Comparison of ENCODE assay signal across 16 cellular contexts in genomic region chr1:26016944-26017545, GRCh38. TPM values are rescaled to one million over a fixed set of nuclear protein-coding genes. Genes with fewer than 3 reads are reported as not detected.
DNase-seq lines count a peak whose midpoint lies in the region; ATAC-seq, FAIRE-seq and TF ChIP-seq lines count a peak whose summit lies in the region.
"Had no signal": no experiment of that assay in that cellular context is flagged by ENCODE, and none has a peak within 500 bp of the region (broad histone marks: within the 10 kb centered on the region; RNA-seq: fewer than 3 reads in every experiment).

No MANE protein-coding gene starts in this region.

- no peak for TF ChIP-seq RAD21 in HepG2 (CRISPR knock-in tag; IDR thresholded peaks at IDR 0.05)

- H3K9me3 ChIP-seq in HepG2 (ENCODE audit: low read length) = no peaks in the 10 kb centered on the region
- no peaks in the 10 kb centered on the region for H3K9me3 ChIP-seq in right lobe of liver
- no peaks in the 10 kb centered on the region for H3K9me3 ChIP-seq in WERI-Rb-1 (ENCODE audit: severe bottlenecking)
- no peaks in the 10 kb centered on the region for H3K9me3 ChIP-seq in iPS-20b (ENCODE audit: insufficient read depth, low read depth, low read length)
- no peaks in the 10 kb centered on the region for H3K9me3 ChIP-seq in upper lobe of right lung

- no peak overlapping the region for H3K27ac Mint-ChIP-seq in activated naive CD4-positive, alpha-beta T cell treated with anti-CD3 and anti-CD28 coated beads, Interleukin-2, amount 10 ng/mL, durations not matched to agents 7 days and 5 days
- H3K27ac Mint-ChIP-seq in chondrocyte (ENCODE audit: unreplicated experiment) = no peak overlapping the region
- H3K27ac Mint-ChIP-seq: activated T-helper 1 cell treated with anti-CD3 and anti-CD28 coated beads, Interleukin-12 subunit alpha, Interleukin-12 subunit beta, Interleukin-2, Interleukin-4 antibody, amounts not matched to agents 30 ng/mL and 10 ng/mL and 1 ng/mL, durations not matched to agents 14 hours and 24 hours and 36 hours; IgD-negative memory B cell; mesothelial cell of epicardium had no signal

- CTCF ChIA-PET in HepG2 (lab: Yijun Ruan, JAX; ENCODE audit: low intra/inter-chr PET ratio, low total read pairs) = no interaction called here
- CTCF ChIA-PET in activated naive CD4-positive, alpha-beta T cell treated with anti-CD3 and anti-CD28 coated beads, Interleukin-2, amount 10 ng/mL, durations not matched to agents 7 days and 5 days (lab: Charles Lee) = no interaction called here

- no peaks in the 10 kb centered on the region for H3K9me3 Mint-ChIP-seq in activated naive CD4-positive, alpha-beta T cell treated with anti-CD3 and anti-CD28 coated beads, Interleukin-2, amount 10 ng/mL, durations not matched to agents 7 days and 5 days
- no peaks in the 10 kb centered on the region for H3K9me3 Mint-ChIP-seq in chondrocyte (ENCODE audit: low read depth)
- H3K9me3 Mint-ChIP-seq: activated T-helper 1 cell treated with anti-CD3 and anti-CD28 coated beads, Interleukin-12 subunit alpha, Interleukin-12 subunit beta, Interleukin-2, Interleukin-4 antibody, amounts not matched to agents 30 ng/mL and 10 ng/mL and 1 ng/mL, durations not matched to agents 14 hours and 24 hours and 36 hours; IgD-negative memory B cell; mesothelial cell of epicardium had no signal

- TF ChIP-seq EP300 in HepG2 (IDR thresholded peaks at IDR 0.05; ENCODE audit: low read depth in 2 of 2, low read length in 2 of 2) (no peak), HepG2 (CRISPR knock-in tag; IDR thresholded peaks at IDR 0.05; ENCODE audit: borderline replicate concordance) (no peak)

- no peaks in the 10 kb centered on the region for H3K36me3 ChIP-seq in HepG2 (replicated peaks in 1 of 2; ENCODE audit: control insufficient read depth in 1 of 2, insufficient read depth in 2 of 2, low read length in 2 of 2)
- no peaks in the 10 kb centered on the region for H3K36me3 ChIP-seq in right lobe of liver
- no peaks in the 10 kb centered on the region for H3K36me3 ChIP-seq in WERI-Rb-1
- H3K36me3 ChIP-seq in iPS-20b (ENCODE audit: insufficient read depth, low read depth, low read length) = no peaks in the 10 kb centered on the region
- H3K36me3 ChIP-seq in upper lobe of right lung = no peaks in the 10 kb centered on the region

- no TSS peak for BruUV-seq in HepG2 (replicated peaks; lab: Mats Ljungman, UMichigan)

- no peak overlapping the region for H3K4me3 Mint-ChIP-seq in activated naive CD4-positive, alpha-beta T cell treated with anti-CD3 and anti-CD28 coated beads, Interleukin-2, amount 10 ng/mL, durations not matched to agents 7 days and 5 days
- H3K4me3 Mint-ChIP-seq in chondrocyte (ENCODE audit: unreplicated experiment) = no peak overlapping the region
- H3K4me3 Mint-ChIP-seq: activated T-helper 1 cell treated with anti-CD3 and anti-CD28 coated beads, Interleukin-12 subunit alpha, Interleukin-12 subunit beta, Interleukin-2, Interleukin-4 antibody, amounts not matched to agents 30 ng/mL and 10 ng/mL and 1 ng/mL, durations not matched to agents 14 hours and 24 hours and 36 hours; IgD-negative memory B cell; mesothelial cell of epicardium had no signal

- peaks cover 46% of the 10 kb centered on the region for H3K27me3 Mint-ChIP-seq in activated naive CD4-positive, alpha-beta T cell treated with anti-CD3 and anti-CD28 coated beads, Interleukin-2, amount 10 ng/mL, durations not matched to agents 7 days and 5 days
- H3K27me3 Mint-ChIP-seq in chondrocyte (ENCODE audit: low read depth) = no peaks in the 10 kb centered on the region

- no peaks in the 10 kb centered on the region for H3K79me2 ChIP-seq in HepG2 (ENCODE audit: insufficient read depth, low read length)

- H3K27me3 ChIP-seq in HepG2 (ENCODE audit: control insufficient read depth in 1 of 2, insufficient read depth in 2 of 2, low read length in 2 of 2) (peaks cover 8 to 20% of the 10 kb centered on the region in 2 experiments), right lobe of liver (no peaks in the 10 kb centered on the region), WERI-Rb-1 (ENCODE audit: insufficient read depth, low read depth, severe bottlenecking) (no peaks in the 10 kb centered on the region), iPS-20b (ENCODE audit: insufficient read depth, low read length) (no peaks in the 10 kb centered on the region), upper lobe of right lung (no peaks in the 10 kb centered on the region)

- POLR2A ChIA-PET in HepG2 (lab: Yijun Ruan, JAX) = no interaction called here

- DNase-seq in HepG2 (ENCODE audit: low spot score) (no peak), right lobe of liver (no peak), WERI-Rb-1 (no peak), upper lobe of right lung (no peak), NCI-H69 (lab: John Stamatoyannopoulos, UW) (no peak), chondrocyte (ENCODE audit: low spot score) (no peak)
- no peak for DNase-seq in activated naive CD4-positive, alpha-beta T cell treated with anti-CD3 and anti-CD28 coated beads, Interleukin-2, amount 10 ng/mL, durations not matched to agents 7 days and 5 days
- DNase-seq: substantia nigra had no signal

- no peaks in the 10 kb centered on the region for H4K20me1 ChIP-seq in HepG2 (ENCODE audit: insufficient read depth, low read length)

- ATAC-seq in HepG2 = no peak
- ATAC-seq in right lobe of liver = no peak
- peak; percentile 69 for ATAC-seq in upper lobe of right lung
- ATAC-seq: esophagus mucosa had no signal

- H3K9ac ChIP-seq in HepG2 (ENCODE audit: insufficient read depth, low read depth, low read length) (no peak overlapping the region), iPS-20b (ENCODE audit: low read depth, low read length) (0 out of 2 replicates have a peak overlapping the region, but pooled peaks have one; percentile 21)

- H3K4me1 ChIP-seq in HepG2 (ENCODE audit: insufficient read depth, low read length) (peaks cover 77% of the 10 kb centered on the region), right lobe of liver (no peaks in the 10 kb centered on the region), iPS-20b (ENCODE audit: insufficient read depth, low read length) (no peaks in the 10 kb centered on the region), upper lobe of right lung (peaks cover 22% of the 10 kb centered on the region)

- H3K27ac ChIP-seq in HepG2 (ENCODE audit: extremely low read length, insufficient read depth, low read length) (no peak overlapping the region), right lobe of liver (no peak overlapping the region), WERI-Rb-1 (peak overlapping the region; percentile 95), iPS-20b (ENCODE audit: low read length) (no peak overlapping the region), upper lobe of right lung (no peak overlapping the region)
- H3K27ac ChIP-seq: VCaP had no signal

- WGBS in HepG2 (ENCODE audit: low lambda C conversion rate) = 5% methylated on average over 3 of the region's 6 CpGs
- 66% methylated on average over 3 of the region's 6 CpGs for WGBS in right lobe of liver (ENCODE audit: insufficient coverage, low coverage, low lambda C conversion rate, missing lambda C conversion rate)

- FAIRE-seq in HepG2 (lab: Jason Lieb, UNC) = no peak
- FAIRE-seq: GM18507 had no signal

- no peak for TF ChIP-seq CTCF in HepG2 (CRISPR knock-in tag; IDR thresholded peaks at IDR 0.05)
- no peak for TF ChIP-seq CTCF in right lobe of liver (IDR thresholded peaks at IDR 0.05)
- TF ChIP-seq CTCF in WERI-Rb-1 (IDR thresholded peaks at IDR 0.05; ENCODE audit: low read depth, low read length) = no peak
- no peak for TF ChIP-seq CTCF in upper lobe of right lung (IDR thresholded peaks at IDR 0.05)
- TF ChIP-seq CTCF in chondrocyte (IDR thresholded peaks at IDR 0.05) = no peak

- H2AFZ ChIP-seq in HepG2 (ENCODE audit: low read length) = no peak overlapping the region

- H3K36me3 Mint-ChIP-seq in activated naive CD4-positive, alpha-beta T cell treated with anti-CD3 and anti-CD28 coated beads, Interleukin-2, amount 10 ng/mL, durations not matched to agents 7 days and 5 days = no peaks in the 10 kb centered on the region
- H3K36me3 Mint-ChIP-seq in chondrocyte (ENCODE audit: low read depth) = no peaks in the 10 kb centered on the region
- H3K36me3 Mint-ChIP-seq: mesothelial cell of epicardium had no signal

- in situ Hi-C loops in HepG2 (cut with HindIII; ENCODE audit: extremely low pct_ligation_motif_present, low pct_unique_long_range_greater_than_20kb) = no loop called here

- intact Hi-C loops in HepG2 (cut with micrococcal nuclease; ENCODE audit: unreplicated experiment) = no loop called here
- intact Hi-C loops in right lobe of liver (cut with DNase I) = no loop called here
- intact Hi-C loops in upper lobe of right lung (cut with DNase I) = no loop called here

- no peak overlapping the region for H3K4me2 ChIP-seq in HepG2 (ENCODE audit: low read depth, low read length)

- TF ChIP-seq POLR2A in HepG2 (IDR thresholded peaks at IDR 0.05; ENCODE audit: insufficient read depth in 1 of 2, low read depth in 2 of 2, low read length in 2 of 2) = no peak
- TF ChIP-seq POLR2A in right lobe of liver (IDR thresholded peaks at IDR 0.05) = no peak

- H3K4me1 Mint-ChIP-seq in activated naive CD4-positive, alpha-beta T cell treated with anti-CD3 and anti-CD28 coated beads, Interleukin-2, amount 10 ng/mL, durations not matched to agents 7 days and 5 days = peaks cover 10% of the 10 kb centered on the region
- H3K4me1 Mint-ChIP-seq in chondrocyte (ENCODE audit: low read depth) = peaks cover 53% of the 10 kb centered on the region

- H3K4me3 ChIP-seq in HepG2 (replicated peaks in 1 of 3; ENCODE audit: insufficient read depth in 1 of 3, low read depth in 2 of 3, low read length in 3 of 3) (no peak overlapping the region), right lobe of liver (no peak overlapping the region), WERI-Rb-1 (ENCODE audit: low read depth, low read length) (peak overlapping the region; percentile 30), iPS-20b (ENCODE audit: low read length) (no peak overlapping the region), upper lobe of right lung (no peak overlapping the region)

RNA-seq across cellular contexts. Expression of gene EXTL1, which starts 4.5 kb away (rescaled TPM):
- total RNA-seq in HepG2 (2016; rRNA removed; fragmentation: Illumina TruSeq; extraction: Trizol) = 0.28 and 0.35 TPM in 2 replicates
- 0.09 and 0.20 TPM in 2 replicates for total RNA-seq in HepG2 (2016; cell fraction: cytosol; rRNA removed; fragmentation: Illumina TruSeq; extraction: Trizol; ENCODE audit: low read depth)
- 0.19 and 0.52 TPM in 2 replicates for total RNA-seq in HepG2 (2016; cell fraction: insoluble cytoplasmic fraction; rRNA removed; fragmentation: Illumina TruSeq; extraction: Trizol)
- total RNA-seq in HepG2 (2016; cell fraction: membrane; rRNA removed; fragmentation: Illumina TruSeq; extraction: Trizol) = 0.19 and 0.48 TPM in 2 replicates
- total RNA-seq in HepG2 (2016; cell fraction: nucleus; rRNA removed; fragmentation: Illumina TruSeq; extraction: Trizol) = 0.69 and 0.78 TPM in 2 replicates
- 1.0 and 1.5 TPM in 2 replicates for polyA plus RNA-seq in HepG2 (2011; rRNA removed)
- 0.60 and 0.75 TPM in 2 replicates for polyA plus RNA-seq in HepG2 (2011; cell fraction: cytosol; rRNA removed)
- polyA plus RNA-seq in HepG2 (2011; cell fraction: nucleus; rRNA removed) = 4.9 and 5.4 TPM in 2 replicates
- polyA plus RNA-seq in HepG2 (2012) = 0.87 and 1.2 TPM in 2 replicates
- 0.07 and 0.11 TPM in 2 replicates for polyA plus RNA-seq in HepG2 (2016; cell fraction: cytosol; fragmentation: Illumina TruSeq; extraction: Trizol; ENCODE audit: low read depth)
- polyA plus RNA-seq in HepG2 (2016; cell fraction: insoluble cytoplasmic fraction; fragmentation: Illumina TruSeq; extraction: Trizol; ENCODE audit: low read depth) = 0.26 and 0.27 TPM in 2 replicates
- polyA plus RNA-seq in HepG2 (2016; cell fraction: membrane; fragmentation: Illumina TruSeq; extraction: Trizol; ENCODE audit: low read depth) = 0.18 and 0.20 TPM in 2 replicates
- 0.52 and 0.65 TPM in 2 replicates for polyA plus RNA-seq in HepG2 (2016; cell fraction: nucleus; fragmentation: Illumina TruSeq; extraction: Trizol; ENCODE audit: insufficient read depth, low read depth)
- 0.12 and 2.8 TPM in 2 replicates for polyA minus RNA-seq in HepG2 (2011; rRNA and poly(A)+ RNA removed; ENCODE audit: low replicate concordance)
- 0.20 and 0.53 TPM in 2 replicates for polyA minus RNA-seq in HepG2 (2011; cell fraction: cytosol; rRNA and poly(A)+ RNA removed)
- 4.1 and 5.9 TPM in 2 replicates for polyA minus RNA-seq in HepG2 (2011; cell fraction: nucleus; rRNA and poly(A)+ RNA removed)
- total RNA-seq in right lobe of liver = under 1 TPM in 2 of 6 experiments, not detected in 4; 0.06 to 0.19 TPM
- 0.49 TPM for total RNA-seq in upper lobe of right lung
- 4.3 to 7.9 TPM (median 6.4 TPM) in 3 replicates for total RNA-seq in chondrocyte
- total RNA-seq: esophagus mucosa had no signal
- polyA plus RNA-seq: IgD-negative memory B cell had no signal

RNA-seq across cellular contexts. Expression of gene PAFAH2, which starts 19.2 kb away (rescaled TPM):
- total RNA-seq in HepG2 (2016; rRNA removed; fragmentation: Illumina TruSeq; extraction: Trizol) (6.9 and 9.2 TPM in 2 replicates), right lobe of liver (10 to 100 TPM; 13.2 to 25.2 (median 18.6) TPM), upper lobe of right lung (22.6 TPM), chondrocyte (10.0 to 12.5 TPM (median 10.7 TPM) in 3 replicates)
- total RNA-seq in HepG2 (2016; cell fraction: cytosol; rRNA removed; fragmentation: Illumina TruSeq; extraction: Trizol; ENCODE audit: low read depth) = 0.51 and 1.6 TPM in 2 replicates
- 6.5 and 8.8 TPM in 2 replicates for total RNA-seq in HepG2 (2016; cell fraction: insoluble cytoplasmic fraction; rRNA removed; fragmentation: Illumina TruSeq; extraction: Trizol)
- 2.7 TPM in 2 replicates for total RNA-seq in HepG2 (2016; cell fraction: membrane; rRNA removed; fragmentation: Illumina TruSeq; extraction: Trizol)
- total RNA-seq in HepG2 (2016; cell fraction: nucleus; rRNA removed; fragmentation: Illumina TruSeq; extraction: Trizol) = 5.0 and 6.9 TPM in 2 replicates
- polyA plus RNA-seq in HepG2 (2011; rRNA removed) = 9.3 and 9.4 TPM in 2 replicates
- polyA plus RNA-seq in HepG2 (2011; cell fraction: cytosol; rRNA removed) = 9.1 TPM in 2 replicates
- 5.1 and 5.6 TPM in 2 replicates for polyA plus RNA-seq in HepG2 (2011; cell fraction: nucleus; rRNA removed)
- 4.1 and 5.1 TPM in 2 replicates for polyA plus RNA-seq in HepG2 (2012)
- polyA plus RNA-seq in HepG2 (2016; cell fraction: cytosol; fragmentation: Illumina TruSeq; extraction: Trizol; ENCODE audit: low read depth) = 0.44 and 0.49 TPM in 2 replicates
- polyA plus RNA-seq in HepG2 (2016; cell fraction: insoluble cytoplasmic fraction; fragmentation: Illumina TruSeq; extraction: Trizol; ENCODE audit: low read depth) = 7.4 TPM in 2 replicates
- 1.3 and 1.4 TPM in 2 replicates for polyA plus RNA-seq in HepG2 (2016; cell fraction: membrane; fragmentation: Illumina TruSeq; extraction: Trizol; ENCODE audit: low read depth)
- 9.9 and 13.1 TPM in 2 replicates for polyA plus RNA-seq in HepG2 (2016; cell fraction: nucleus; fragmentation: Illumina TruSeq; extraction: Trizol; ENCODE audit: insufficient read depth, low read depth)
- polyA minus RNA-seq in HepG2 (2011; rRNA and poly(A)+ RNA removed; ENCODE audit: low replicate concordance) = 8.3 and 14.5 TPM in 2 replicates
- 3.8 and 5.6 TPM in 2 replicates for polyA minus RNA-seq in HepG2 (2011; cell fraction: cytosol; rRNA and poly(A)+ RNA removed)
- 7.3 and 13.0 TPM in 2 replicates for polyA minus RNA-seq in HepG2 (2011; cell fraction: nucleus; rRNA and poly(A)+ RNA removed)

RNA-seq across cellular contexts. Expression of gene SLC30A2, which starts 28.9 kb away (rescaled TPM):
- total RNA-seq in HepG2 (2016; rRNA removed; fragmentation: Illumina TruSeq; extraction: Trizol) (not detected in 2 replicates), right lobe of liver (under 1 TPM in 5 of 6 experiments, not detected in 1; 0.07 to 0.31 (median 0.22) TPM), upper lobe of right lung (not detected), chondrocyte (0.12 TPM in 1 of 3 replicates, not detected in the others)
- total RNA-seq in HepG2 (2016; cell fraction: cytosol; rRNA removed; fragmentation: Illumina TruSeq; extraction: Trizol; ENCODE audit: low read depth) = not detected in 2 replicates
- total RNA-seq in HepG2 (2016; cell fraction: insoluble cytoplasmic fraction; rRNA removed; fragmentation: Illumina TruSeq; extraction: Trizol) = 0.04 TPM in 1 of 2 replicates, not detected in the other
- total RNA-seq in HepG2 (2016; cell fraction: membrane; rRNA removed; fragmentation: Illumina TruSeq; extraction: Trizol) = not detected in 2 replicates
- total RNA-seq in HepG2 (2016; cell fraction: nucleus; rRNA removed; fragmentation: Illumina TruSeq; extraction: Trizol) = not detected in 2 replicates
- not detected in 2 replicates for polyA plus RNA-seq in HepG2 (2011; rRNA removed)
- polyA plus RNA-seq in HepG2 (2011; cell fraction: cytosol; rRNA removed) = not detected in 2 replicates
- not detected in 2 replicates for polyA plus RNA-seq in HepG2 (2011; cell fraction: nucleus; rRNA removed)
- not detected in 2 replicates for polyA plus RNA-seq in HepG2 (2012)
- polyA plus RNA-seq in HepG2 (2016; cell fraction: cytosol; fragmentation: Illumina TruSeq; extraction: Trizol; ENCODE audit: low read depth) = not detected in 2 replicates
- not detected in 2 replicates for polyA plus RNA-seq in HepG2 (2016; cell fraction: insoluble cytoplasmic fraction; fragmentation: Illumina TruSeq; extraction: Trizol; ENCODE audit: low read depth)
- not detected in 2 replicates for polyA plus RNA-seq in HepG2 (2016; cell fraction: membrane; fragmentation: Illumina TruSeq; extraction: Trizol; ENCODE audit: low read depth)
- not detected in 2 replicates for polyA plus RNA-seq in HepG2 (2016; cell fraction: nucleus; fragmentation: Illumina TruSeq; extraction: Trizol; ENCODE audit: insufficient read depth, low read depth)
- 0.05 and 0.32 TPM in 2 replicates for polyA minus RNA-seq in HepG2 (2011; rRNA and poly(A)+ RNA removed; ENCODE audit: low replicate concordance)
- polyA minus RNA-seq in HepG2 (2011; cell fraction: cytosol; rRNA and poly(A)+ RNA removed) = not detected in 2 replicates
- polyA minus RNA-seq in HepG2 (2011; cell fraction: nucleus; rRNA and poly(A)+ RNA removed) = not detected in 2 replicates
- total RNA-seq: activated T-helper 1 cell treated with anti-CD3 and anti-CD28 coated beads, Interleukin-12 subunit alpha, Interleukin-12 subunit beta, Interleukin-2, Interleukin-4 antibody, amounts not matched to agents 30 ng/mL and 10 ng/mL and 1 ng/mL, durations not matched to agents 14 hours and 24 hours and 36 hours; esophagus mucosa had no signal
- polyA plus RNA-seq: BJ, IgD-negative memory B cell had no signal

RNA-seq across cellular contexts. Expression of gene TRIM63, which starts 50.4 kb away (rescaled TPM):
- total RNA-seq in HepG2 (2016; rRNA removed; fragmentation: Illumina TruSeq; extraction: Trizol) (not detected in 2 replicates), right lobe of liver (1 to 10 TPM in 1 of 6 experiments, under 1 TPM in 2, not detected in 3; 0.18 to 3.5 (median 0.49) TPM), upper lobe of right lung (0.46 TPM), chondrocyte (0.26 to 0.70 TPM in 2 of 3 replicates, not detected in the other)
- not detected in 2 replicates for total RNA-seq in HepG2 (2016; cell fraction: cytosol; rRNA removed; fragmentation: Illumina TruSeq; extraction: Trizol; ENCODE audit: low read depth)
- total RNA-seq in HepG2 (2016; cell fraction: insoluble cytoplasmic fraction; rRNA removed; fragmentation: Illumina TruSeq; extraction: Trizol) = not detected in 2 replicates
- not detected in 2 replicates for total RNA-seq in HepG2 (2016; cell fraction: membrane; rRNA removed; fragmentation: Illumina TruSeq; extraction: Trizol)
- not detected in 2 replicates for total RNA-seq in HepG2 (2016; cell fraction: nucleus; rRNA removed; fragmentation: Illumina TruSeq; extraction: Trizol)
- not detected in 2 replicates for polyA plus RNA-seq in HepG2 (2011; rRNA removed)
- polyA plus RNA-seq in HepG2 (2011; cell fraction: cytosol; rRNA removed) = not detected in 2 replicates
- not detected in 2 replicates for polyA plus RNA-seq in HepG2 (2011; cell fraction: nucleus; rRNA removed)
- not detected in 2 replicates for polyA plus RNA-seq in HepG2 (2012)
- not detected in 2 replicates for polyA plus RNA-seq in HepG2 (2016; cell fraction: cytosol; fragmentation: Illumina TruSeq; extraction: Trizol; ENCODE audit: low read depth)
- polyA plus RNA-seq in HepG2 (2016; cell fraction: insoluble cytoplasmic fraction; fragmentation: Illumina TruSeq; extraction: Trizol; ENCODE audit: low read depth) = not detected in 2 replicates
- not detected in 2 replicates for polyA plus RNA-seq in HepG2 (2016; cell fraction: membrane; fragmentation: Illumina TruSeq; extraction: Trizol; ENCODE audit: low read depth)
- not detected in 2 replicates for polyA plus RNA-seq in HepG2 (2016; cell fraction: nucleus; fragmentation: Illumina TruSeq; extraction: Trizol; ENCODE audit: insufficient read depth, low read depth)
- polyA minus RNA-seq in HepG2 (2011; rRNA and poly(A)+ RNA removed; ENCODE audit: low replicate concordance) = not detected in 2 replicates
- not detected in 2 replicates for polyA minus RNA-seq in HepG2 (2011; cell fraction: cytosol; rRNA and poly(A)+ RNA removed)
- polyA minus RNA-seq in HepG2 (2011; cell fraction: nucleus; rRNA and poly(A)+ RNA removed) = not detected in 2 replicates
- total RNA-seq: activated T-helper 1 cell treated with anti-CD3 and anti-CD28 coated beads, Interleukin-12 subunit alpha, Interleukin-12 subunit beta, Interleukin-2, Interleukin-4 antibody, amounts not matched to agents 30 ng/mL and 10 ng/mL and 1 ng/mL, durations not matched to agents 14 hours and 24 hours and 36 hours; esophagus mucosa had no signal
- polyA plus RNA-seq: BJ, IgD-negative memory B cell had no signal
